In genomic region chr11:111694851-111695250, GRCh38 we compare ENCODE assay signal across 12 cellular contexts.
DNase-seq lines count a peak whose midpoint lies in the region; ATAC-seq and TF ChIP-seq lines count a peak whose summit lies in the region.
"Had no signal": no experiment of that assay in that cellular context is flagged by ENCODE, and none has a peak within 500 bp of the region (broad histone marks: within the 10 kb centered on the region; RNA-seq: fewer than 3 reads in every experiment).

No MANE protein-coding gene starts in this region.

- H3K4me1 ChIP-seq in psoas muscle (peaks cover 30% of the 10 kb centered on the region), thyroid gland (peaks cover 5 to 10% of the 10 kb centered on the region in 2 donors), H9 (ENCODE audit: insufficient read depth, low read length) (peaks cover 2% of the 10 kb centered on the region; the same call in 1 of the 2 replicates)

- no peak overlapping the region for H3K4me3 Mint-ChIP-seq in H9
- H3K4me3 Mint-ChIP-seq: activated CD8-positive, alpha-beta T cell treated with anti-CD3 and anti-CD28 coated beads, Interleukin-2, amount 10 ng/mL, durations not matched to agents 7 days and 5 days; dendritic cell treated with granulocyte-macrophage colony-stimulating factor and Interleukin-4, amounts not matched to agents 40 ng/mL and 50 ng/mL, for 4 days; memory B cell had no signal

- intact Hi-C loops in psoas muscle (cut with DNase I) (loop anchor here in 1 of 2 donors (10.0 kb wide), 1 partner anchor 90 kb away; the partner anchor contains the start of gene SIK2), thyroid gland (cut with DNase I) (no loop called here)

- H2AFZ ChIP-seq in H9 (ENCODE audit: low read length), result no peak overlapping the region

- no peak overlapping the region for H4K8ac ChIP-seq in H9 (replicated peaks; ENCODE audit: insufficient read length, low read depth, low read length)

- no peak overlapping the region for H2BK15ac ChIP-seq in H9 (ENCODE audit: low read depth, low read length)

- no peak overlapping the region for H3K4me2 ChIP-seq in H9 (ENCODE audit: insufficient read depth, insufficient read length, low read length)

- no peaks in the 10 kb centered on the region for H3K27me3 Mint-ChIP-seq in H9 (ENCODE audit: low read depth)
- H3K27me3 Mint-ChIP-seq: dendritic cell treated with granulocyte-macrophage colony-stimulating factor and Interleukin-4, amounts not matched to agents 40 ng/mL and 50 ng/mL, for 4 days; memory B cell had no signal

- no peaks in the 10 kb centered on the region for H3K36me3 Mint-ChIP-seq in H9 (ENCODE audit: insufficient read depth in 1 of 3, low read depth in 3 of 3)

- H3K4me3 ChIP-seq in psoas muscle (peak overlapping the region; percentile 20), thyroid gland (replicated peaks in 1 of 3) (no peak overlapping the region)

- H3K9me3 ChIP-seq in psoas muscle, result no peaks in the 10 kb centered on the region
- no peaks in the 10 kb centered on the region for H3K9me3 ChIP-seq in thyroid gland
- H3K9me3 ChIP-seq in H9 (ENCODE audit: control insufficient read depth, low read depth, low read length), result no peaks in the 10 kb centered on the region

- no peak overlapping the region for H3K4ac ChIP-seq in H9 (ENCODE audit: low read depth, low read length)

- no peak overlapping the region for H3K9ac ChIP-seq in H9 (ENCODE audit: extremely low read depth, insufficient read length, low read length)

- H2BK120ac ChIP-seq in H9 (ENCODE audit: low read depth, low read length, poor library complexity, severe bottlenecking), result no peak overlapping the region

- H3K27me3 ChIP-seq in psoas muscle (ENCODE audit: insufficient read depth in 3 of 3, low read length in 2 of 3) (no peaks in the 10 kb centered on the region), thyroid gland (no peaks in the 10 kb centered on the region), H9 (ENCODE audit: insufficient read depth, low read length) (no peaks in the 10 kb centered on the region)

- H4K91ac ChIP-seq in H9 (ENCODE audit: insufficient read length, low read depth, low read length), result no peak overlapping the region

- H2AK5ac ChIP-seq in H9 (ENCODE audit: insufficient read length, low read length), result no peak overlapping the region

- TF ChIP-seq CTCF in psoas muscle (IDR thresholded peaks at IDR 0.05), result no peak
- no peak for TF ChIP-seq CTCF in thyroid gland (IDR thresholded peaks at IDR 0.05)
- no peak for TF ChIP-seq CTCF in H9 (conservative IDR thresholded peaks at IDR 0.05)

- no peak overlapping the region for H2BK20ac ChIP-seq in H9 (ENCODE audit: low read depth, low read length, poor library complexity, severe bottlenecking)

- H3T11ph ChIP-seq in H9 (ENCODE audit: low read length), result no peak overlapping the region

- WGBS in psoas muscle, 3 donors, result 13 to 14% (median 13%) methylated on average over 4 of the region's 4 CpGs
- WGBS in thyroid gland, 2 donors, result 60 to 64% methylated on average over 4 of the region's 4 CpGs
- no CpG with 5 or more reads among the region's 4 CpGs for WGBS in H9 (ENCODE audit: extremely low coverage, insufficient read length, low lambda C conversion rate)

- H4K20me1 ChIP-seq in H9 (ENCODE audit: control insufficient read depth, insufficient read depth, insufficient read length), result no peaks in the 10 kb centered on the region

- TF ChIP-seq POLR2A in thyroid gland (IDR thresholded peaks at IDR 0.05), result no peak

- no peak overlapping the region for H3K18ac ChIP-seq in H9 (ENCODE audit: insufficient read length, low read depth, low read length)

- no peaks in the 10 kb centered on the region for H3K9me3 Mint-ChIP-seq in H9
- H3K9me3 Mint-ChIP-seq: dendritic cell treated with granulocyte-macrophage colony-stimulating factor and Interleukin-4, amounts not matched to agents 40 ng/mL and 50 ng/mL, for 4 days; memory B cell had no signal

- DNase-seq in GM04504 (ENCODE audit: low read depth), result peak; percentile 66
- peak; percentile 21 for DNase-seq in NOMO-1 treated with dmso at 0.1 percent for 144 hours (lab: John Stamatoyannopoulos, UW; ENCODE audit: unreplicated experiment)
- DNase-seq in fibroblast of the conjunctiva (ENCODE audit: low read depth), result peak; percentile 24
- peak; percentile 45 to 64 for DNase-seq in psoas muscle
- DNase-seq in thyroid gland, result no peak
- DNase-seq in AML-193 (lab: John Stamatoyannopoulos, UW), result no peak
- no peak for DNase-seq in H9
- DNase-seq: activated CD8-positive, alpha-beta T cell treated with anti-CD3 and anti-CD28 coated beads, Interleukin-2, amount 10 ng/mL, durations not matched to agents 7 days and 5 days; EL had no signal

- H2BK12ac ChIP-seq in H9 (ENCODE audit: insufficient read length, low read depth, low read length), result no peak overlapping the region

- H3K27ac ChIP-seq in psoas muscle (peak overlapping the region; percentile 70), thyroid gland (no peak overlapping the region), H9 (ENCODE audit: insufficient read length, low read depth, low read length) (no peak overlapping the region)

- no peak overlapping the region for H3K56ac ChIP-seq in H9 (ENCODE audit: insufficient read length, low read depth, low read length)

- peak; percentile 85 to 93 (median 90) for ATAC-seq in psoas muscle
- no peak for ATAC-seq in GM19324 (IDR thresholded peaks at IDR 0.05; ENCODE audit: low FRiP score, unreplicated experiment)
- ATAC-seq: activated CD8-positive, alpha-beta T cell treated with anti-CD3 and anti-CD28 coated beads, Interleukin-2, amount 10 ng/mL, durations not matched to agents 7 days and 5 days had no signal

- no peak overlapping the region for H3K23ac ChIP-seq in H9 (ENCODE audit: insufficient read length, low read depth, low read length)

- no peaks in the 10 kb centered on the region for H3K23me2 ChIP-seq in H9 (ENCODE audit: insufficient read length, low read depth, low read length, poor library complexity, severe bottlenecking)

- no peaks in the 10 kb centered on the region for H3K79me2 ChIP-seq in H9 (ENCODE audit: insufficient read depth, low read length)

- no peak overlapping the region for H2BK5ac ChIP-seq in H9 (ENCODE audit: insufficient read length, low read length)

- peaks cover 12 to 14% of the 10 kb centered on the region in 2 experiments for H3K4me1 Mint-ChIP-seq in H9

- H3K36me3 ChIP-seq in psoas muscle (ENCODE audit: insufficient read depth in 1 of 2, low read depth in 1 of 2) (no peaks in the 10 kb centered on the region), thyroid gland (no peaks in the 10 kb centered on the region)

- peak overlapping the region in 1 of 3 experiments; percentile 22; a peak in 1 of 7 replicates for H3K27ac Mint-ChIP-seq in H9
- H3K27ac Mint-ChIP-seq: activated CD8-positive, alpha-beta T cell treated with anti-CD3 and anti-CD28 coated beads, Interleukin-2, amount 10 ng/mL, durations not matched to agents 7 days and 5 days; dendritic cell treated with granulocyte-macrophage colony-stimulating factor and Interleukin-4, amounts not matched to agents 40 ng/mL and 50 ng/mL, for 4 days; memory B cell had no signal

- H3K79me1 ChIP-seq in H9 (ENCODE audit: insufficient read depth, low read depth, low read length, poor library complexity, severe bottlenecking), result no peaks in the 10 kb centered on the region

- H3K14ac ChIP-seq in H9 (ENCODE audit: insufficient read depth, low read length), result no peak overlapping the region

- no peak overlapping the region for H4K5ac ChIP-seq in H9 (ENCODE audit: insufficient read length, low read depth, low read length)

Comparison
In these comparisons a context has a peak if more than half of its experiments do, and no peak if none do; other contexts are left out.
1. DNase-seq: peak in GM04504 (single experiment), NOMO-1 treated with dmso at 0.1 percent for 144 hours (single experiment), fibroblast of the conjunctiva (single experiment) and psoas muscle (2 of 2); none in thyroid gland (0 of 2), AML-193 (0 of 2) and H9 (single experiment).